Comparison of ENCODE assay signal across 8 cellular contexts in the genomic region with DNA sequence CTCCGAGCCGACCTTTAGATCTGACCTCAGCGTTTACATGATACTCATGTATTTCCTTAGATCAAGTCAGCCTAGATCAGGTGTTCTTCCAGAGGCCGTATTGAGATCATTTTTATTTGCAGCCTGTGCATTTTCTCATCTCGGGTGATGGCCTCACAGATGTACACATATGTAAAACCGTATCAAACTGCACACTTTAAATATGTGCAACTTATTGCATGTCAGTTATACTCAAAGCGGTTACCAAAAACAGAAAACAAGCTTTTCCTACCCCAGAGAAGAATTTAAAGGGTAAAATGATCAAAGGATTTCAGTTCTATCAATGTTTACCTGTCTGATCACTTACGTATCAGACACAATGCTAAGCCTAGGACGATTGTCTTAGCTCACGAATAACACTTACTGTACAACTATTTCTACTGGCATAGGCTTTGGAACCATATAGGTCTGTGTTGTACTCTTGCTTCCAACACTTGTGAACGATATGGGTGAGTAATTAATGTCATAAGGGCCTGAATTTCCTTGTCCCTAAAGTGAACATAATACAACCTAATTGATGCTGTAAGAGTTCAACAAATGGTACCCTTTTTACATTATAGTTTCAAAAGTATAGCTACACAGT. TPM values are rescaled to one million over a fixed set of nuclear protein-coding genes. Genes with fewer than 3 reads are reported as not detected.
DNase-seq lines count a peak whose midpoint lies in the region; ATAC-seq and TF ChIP-seq lines count a peak whose summit lies in the region.

No MANE protein-coding gene starts in this region.

- TF ChIP-seq CTCF in SK-N-SH (IDR thresholded peaks at IDR 0.05) (no peak), fibroblast of the aortic adventitia (IDR thresholded peaks at IDR 0.05; ENCODE audit: insufficient read depth, low read length) (no peak)

- no peaks in the 10 kb centered on the region for H3K9me3 ChIP-seq in SK-N-SH

- peak overlapping the region; percentile 90 to 99 for H3K4me3 ChIP-seq in SK-N-SH (ENCODE audit: low read depth in 2 of 2, low read length in 1 of 2)
- peak overlapping the region; percentile 99 for H3K4me3 ChIP-seq in fibroblast of the aortic adventitia (ENCODE audit: low read depth, low read length)
- H3K4me3 ChIP-seq in skeletal muscle cell (ENCODE audit: low read depth, low read length), result peak overlapping the region; percentile 98

- WGBS in SK-N-SH (ENCODE audit: low lambda C conversion rate), result 4% methylated on average over 11 of the region's 11 CpGs

- CTCF ChIA-PET in activated naive CD4-positive, alpha-beta T cell treated with anti-CD3 and anti-CD28 coated beads, Interleukin-2, amount 10 ng/mL, durations not matched to agents 7 days and 5 days (lab: Charles Lee), result interaction anchor here (0.5 to 3.4 kb wide), 6 partner anchors 9 to 1329 kb away, joined by 3 to 27 read pairs (median 6); a partner anchor contains a TSS
- CTCF ChIA-PET in SK-N-SH (lab: Yijun Ruan, JAX), result interaction anchor here (0.9 to 3.1 kb wide), 3 partner anchors 14 to 123 kb away, joined by 3 to 12 read pairs (median 6); no protein-coding TSS in a partner anchor

- POLR2A ChIA-PET in SK-N-SH (lab: Yijun Ruan, JAX), result interaction anchor here (0.6 to 2.2 kb wide), 2 partner anchors 12 to 38 kb away, joined by 3 to 21 read pairs; a partner anchor contains a TSS

- peaks cover 41% of the 10 kb centered on the region for H3K36me3 Mint-ChIP-seq in activated naive CD4-positive, alpha-beta T cell treated with anti-CD3 and anti-CD28 coated beads, Interleukin-2, amount 10 ng/mL, durations not matched to agents 7 days and 5 days

- peaks cover 58% of the 10 kb centered on the region for H3K79me2 ChIP-seq in SK-N-SH (ENCODE audit: insufficient read depth)

- no peak for DNase-seq in activated naive CD4-positive, alpha-beta T cell treated with anti-CD3 and anti-CD28 coated beads, Interleukin-2, amount 10 ng/mL, durations not matched to agents 7 days and 5 days
- no peak for DNase-seq in activated naive CD4-positive, alpha-beta T cell treated with anti-CD3 and anti-CD28 coated beads, Interleukin-2, amount 50 U/mL, for 16 hours
- DNase-seq in SK-N-SH (no peak), fibroblast of the aortic adventitia (ENCODE audit: low read depth) (peak; percentile 13), skeletal muscle cell (ENCODE audit: low read depth) (no peak), NCI-H2107 (lab: John Stamatoyannopoulos, UW) (no peak)

- H3K9ac ChIP-seq in SK-N-SH, result peak overlapping the region; percentile 79

- H3K27me3 ChIP-seq in SK-N-SH (ENCODE audit: insufficient read depth), result no peaks in the 10 kb centered on the region

- peak overlapping the region; percentile 97 for H3K27ac Mint-ChIP-seq in activated naive CD4-positive, alpha-beta T cell treated with anti-CD3 and anti-CD28 coated beads, Interleukin-2, amount 10 ng/mL, durations not matched to agents 7 days and 5 days

- no peaks in the 10 kb centered on the region for H3K27me3 Mint-ChIP-seq in activated naive CD4-positive, alpha-beta T cell treated with anti-CD3 and anti-CD28 coated beads, Interleukin-2, amount 10 ng/mL, durations not matched to agents 7 days and 5 days

- H3K4me1 Mint-ChIP-seq in activated naive CD4-positive, alpha-beta T cell treated with anti-CD3 and anti-CD28 coated beads, Interleukin-2, amount 10 ng/mL, durations not matched to agents 7 days and 5 days, result peaks cover 56% of the 10 kb centered on the region

- no peaks in the 10 kb centered on the region for H3K9me2 ChIP-seq in SK-N-SH

- peaks cover 23 to 33% of the 10 kb centered on the region in 2 experiments for H3K36me3 ChIP-seq in SK-N-SH (replicated peaks in 1 of 2; ENCODE audit: control insufficient read depth in 1 of 2, insufficient read depth in 2 of 2, low read length in 1 of 2)

- peaks cover 14% of the 10 kb centered on the region for H3F3A ChIP-seq in SK-N-SH (replicated peaks; ENCODE audit: insufficient read depth)

- no peaks in the 10 kb centered on the region for H4K20me1 ChIP-seq in SK-N-SH (ENCODE audit: insufficient read depth)

- H3K4me3 Mint-ChIP-seq in activated naive CD4-positive, alpha-beta T cell treated with anti-CD3 and anti-CD28 coated beads, Interleukin-2, amount 10 ng/mL, durations not matched to agents 7 days and 5 days, result peak overlapping the region; percentile 93

- H3K4me1 ChIP-seq in SK-N-SH (ENCODE audit: control insufficient read depth in 1 of 2, insufficient read depth in 2 of 2, low read depth in 1 of 2, low read length in 1 of 2), result peaks cover 6 to 16% of the 10 kb centered on the region in 2 experiments; a peak in 3 of 4 replicates

- H3K4me2 ChIP-seq in SK-N-SH, result peak overlapping the region; percentile 88

- H3K9me3 Mint-ChIP-seq in activated naive CD4-positive, alpha-beta T cell treated with anti-CD3 and anti-CD28 coated beads, Interleukin-2, amount 10 ng/mL, durations not matched to agents 7 days and 5 days, result no peaks in the 10 kb centered on the region

- peak overlapping the region; percentile 65 to 68 for H3K27ac ChIP-seq in SK-N-SH (ENCODE audit: low read depth in 2 of 2, low read length in 1 of 2)

- ATAC-seq in GM21515 (IDR thresholded peaks at IDR 0.05; ENCODE audit: unreplicated experiment), result no peak
- ATAC-seq in HG03159 (IDR thresholded peaks at IDR 0.05; ENCODE audit: unreplicated experiment), result no peak

- H2AFZ ChIP-seq in SK-N-SH (ENCODE audit: low read depth), result peak overlapping the region; percentile 91

- no peak for TF ChIP-seq RAD21 in SK-N-SH (IDR thresholded peaks at IDR 0.05; ENCODE audit: low read length)

- no peak for TF ChIP-seq EP300 in SK-N-SH (IDR thresholded peaks at IDR 0.05; ENCODE audit: borderline replicate concordance in 1 of 2, low read depth in 1 of 2, low read length in 1 of 2)

TF ChIP-seq in SK-N-SH, 30 proteins besides CTCF, POLR2A, EP300 and RAD21:
- TF ChIP-seq SIN3A (IDR thresholded peaks at IDR 0.05; ENCODE audit: borderline replicate concordance, low read depth, low read length) (0 out of 2 replicates have a peak, but pooled peaks have one; percentile 2), NRF1 (IDR thresholded peaks at IDR 0.05; ENCODE audit: low read depth, low read length) (no peak)

RNA-seq across cellular contexts. Expression of a gene that starts 0.6 kb away (rescaled TPM):
- 7.4 and 9.1 TPM in 2 replicates for polyA plus RNA-seq in SK-N-SH (2012; rRNA removed)
- 16.7 and 33.6 TPM in 2 replicates for polyA plus RNA-seq in SK-N-SH (2012; cell fraction: cytosol; rRNA removed)
- 1.3 and 2.8 TPM in 2 replicates for polyA plus RNA-seq in SK-N-SH (2012; cell fraction: nucleus; rRNA removed)
- 5.9 and 9.3 TPM in 2 replicates for total RNA-seq in fibroblast of the aortic adventitia (ENCODE audit: low replicate concordance)

RNA-seq across cellular contexts. Expression of a gene that starts 38.6 kb away (rescaled TPM):
- polyA plus RNA-seq in SK-N-SH (2012; rRNA removed), result 68.5 and 94.6 TPM in 2 replicates
- 88.9 and 103 TPM in 2 replicates for polyA plus RNA-seq in SK-N-SH (2012; cell fraction: cytosol; rRNA removed)
- 22.3 and 35.3 TPM in 2 replicates for polyA plus RNA-seq in SK-N-SH (2012; cell fraction: nucleus; rRNA removed)
- 115 and 220 TPM in 2 replicates for total RNA-seq in fibroblast of the aortic adventitia (ENCODE audit: low replicate concordance)

RNA-seq across cellular contexts. Expression of a gene that starts 57.8 kb away (rescaled TPM):
- not detected in 2 replicates for polyA plus RNA-seq in SK-N-SH (2012; rRNA removed)
- not detected in 2 replicates for polyA plus RNA-seq in SK-N-SH (2012; cell fraction: cytosol; rRNA removed)
- polyA plus RNA-seq in SK-N-SH (2012; cell fraction: nucleus; rRNA removed), result not detected in 2 replicates
- total RNA-seq in fibroblast of the aortic adventitia (ENCODE audit: low replicate concordance), result 20.0 and 21.4 TPM in 2 replicates
